Comparison of ENCODE assay signal across 8 cellular contexts in the genomic region with DNA sequence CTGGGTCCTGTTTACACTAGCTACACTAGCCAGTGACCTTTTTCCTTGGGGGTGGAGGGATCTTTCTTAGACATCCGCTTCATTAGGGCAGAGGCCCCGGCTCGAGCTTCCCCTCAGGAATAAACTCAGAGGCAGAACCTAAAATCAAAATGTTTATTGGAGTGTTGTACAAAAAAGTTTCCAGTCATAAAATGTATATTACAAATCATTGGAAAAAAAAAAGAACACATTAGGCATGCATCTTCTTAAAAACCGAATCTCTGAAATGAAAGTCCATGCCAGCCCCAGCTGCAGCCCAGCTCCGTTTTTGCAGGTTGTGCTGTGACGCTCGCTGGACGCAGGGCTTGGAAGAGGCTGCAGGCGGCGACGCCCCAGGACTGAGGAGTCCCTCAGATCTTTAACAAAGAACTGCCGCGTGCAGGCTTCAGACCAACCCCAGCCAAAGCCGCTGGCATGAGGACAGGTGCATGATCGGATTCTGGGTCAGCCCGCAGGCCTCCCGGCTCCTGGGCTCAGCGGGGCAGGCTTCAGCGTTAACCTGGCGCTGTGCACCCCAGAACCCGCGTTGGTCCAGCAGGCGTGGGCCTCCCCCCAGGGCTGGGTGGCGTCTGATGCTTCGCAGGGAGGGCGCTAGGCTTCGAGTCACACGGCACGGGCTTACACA. TPM values are rescaled to one million over a fixed set of nuclear protein-coding genes. Genes with fewer than 3 reads are reported as not detected.
DNase-seq lines count a peak whose midpoint lies in the region; ATAC-seq and TF ChIP-seq lines count a peak whose summit lies in the region.

No MANE protein-coding gene starts in this region.

- H3K27ac ChIP-seq in left lung (peak overlapping the region; percentile 90 to 93), suprapubic skin (peak overlapping the region; percentile 98)

- peak; percentile 84 for DNase-seq in DMS53 (lab: John Stamatoyannopoulos, UW)
- peak; percentile 41 for DNase-seq in NCI-H1105 (lab: John Stamatoyannopoulos, UW)
- no peak for DNase-seq in central memory CD8-positive, alpha-beta T cell (ENCODE audit: low spot score in 2 of 2)
- DNase-seq in left lung: peak in 1 of 2 donors; percentile 78
- DNase-seq in suprapubic skin (ENCODE audit: low spot score in 2 of 2): no peak
- no peak for DNase-seq in stimulated activated CD8-positive, alpha-beta memory T cell treated with anti-CD3 and anti-CD28 coated beads, Interleukin-4, amount 100 ng/mL, for 48 hours
- DNase-seq in 8988T: no peak
- no peak for DNase-seq in DMS79 treated with DMSO at 0.1 percent for 48 hours (lab: John Stamatoyannopoulos, UW)

- H3K4me1 ChIP-seq in left lung: peaks cover 18 to 38% of the 10 kb centered on the region in 2 donors
- peaks cover 41% of the 10 kb centered on the region for H3K4me1 ChIP-seq in suprapubic skin

- H3K27me3 Mint-ChIP-seq in central memory CD8-positive, alpha-beta T cell: no peaks in the 10 kb centered on the region

- ATAC-seq in central memory CD8-positive, alpha-beta T cell (replicated peaks; ENCODE audit: extremely low read depth, poor library complexity, severe bottlenecking): no peak
- ATAC-seq in left lung: peak; percentile 8

- WGBS in suprapubic skin: 21% methylated on average over 29 of the region's 29 CpGs

- no peak for TF ChIP-seq EP300 in suprapubic skin (IDR thresholded peaks at IDR 0.05)

- intact Hi-C loops in left lung (cut with DNase I): no loop called here

- TF ChIP-seq POLR2A in suprapubic skin (IDR thresholded peaks at IDR 0.05): no peak

- peaks cover 16% of the 10 kb centered on the region for H3K4me1 Mint-ChIP-seq in central memory CD8-positive, alpha-beta T cell

- no peak for TF ChIP-seq CTCF in left lung (IDR thresholded peaks at IDR 0.05)
- TF ChIP-seq CTCF in suprapubic skin (IDR thresholded peaks at IDR 0.05): no peak

- H3K27me3 ChIP-seq in left lung (no peaks in the 10 kb centered on the region), suprapubic skin (no peaks in the 10 kb centered on the region)

- H3K9me3 Mint-ChIP-seq in central memory CD8-positive, alpha-beta T cell: no peaks in the 10 kb centered on the region

- peak overlapping the region; percentile 96 for H3K27ac Mint-ChIP-seq in central memory CD8-positive, alpha-beta T cell (ENCODE audit: low read depth)

- H3K36me3 ChIP-seq in left lung: peaks cover 0 to 52% of the 10 kb centered on the region in 2 donors
- H3K36me3 ChIP-seq in suprapubic skin: peaks cover 24% of the 10 kb centered on the region

- peak overlapping the region; percentile 95 for H3K4me3 Mint-ChIP-seq in central memory CD8-positive, alpha-beta T cell

- H3K4me3 ChIP-seq in left lung (peak overlapping the region; percentile 79 to 98), suprapubic skin (peak overlapping the region; percentile 86)

- H3K36me3 Mint-ChIP-seq in central memory CD8-positive, alpha-beta T cell (ENCODE audit: insufficient read depth): peaks cover 19% of the 10 kb centered on the region

- no peaks in the 10 kb centered on the region for H3K9me3 ChIP-seq in left lung
- no peaks in the 10 kb centered on the region for H3K9me3 ChIP-seq in suprapubic skin

RNA-seq across cellular contexts. Expression of a gene that starts 0.8 kb away (rescaled TPM):
- total RNA-seq in left lung (10 to 100 TPM; 69.1 to 98.0 TPM), suprapubic skin (10 to 100 TPM; 22.1 to 48.6 (median 46.6) TPM)

RNA-seq across cellular contexts. Expression of a gene that starts 28.6 kb away (rescaled TPM):
- total RNA-seq in left lung (10 to 100 TPM; 35.1 to 40.5 TPM), suprapubic skin (10 to 100 TPM; 17.1 to 26.8 (median 24.7) TPM)

RNA-seq across cellular contexts. Expression of a gene that starts 47.8 kb away (rescaled TPM):
- total RNA-seq in left lung (10 to 100 TPM; 54.0 to 73.5 TPM), suprapubic skin (100 to 1,000 TPM in 1 of 4 donors, 10 to 100 TPM in 3; 52.5 to 134 (median 68.7) TPM)

Comparison
In these comparisons a context has a peak if more than half of its experiments do, and no peak if none do; other contexts are left out.
1. DNase-seq: peak in DMS53 (single experiment) and NCI-H1105 (single experiment); none in central memory CD8-positive, alpha-beta T cell (0 of 2), suprapubic skin (0 of 2), stimulated activated CD8-positive, alpha-beta memory T cell treated with anti-CD3 and anti-CD28 coated beads, Interleukin-4, amount 100 ng/mL, for 48 hours (single experiment), 8988T (single experiment) and DMS79 treated with DMSO at 0.1 percent for 48 hours (single experiment).